Comparison of ENCODE assay signal across 9 cellular contexts in genomic region chr16:50627419-50627818, GRCh38. TPM values are rescaled to one million over a fixed set of nuclear protein-coding genes. Genes with fewer than 3 reads are reported as not detected.
A peak's percentile ranks its signal among the peaks of the same experiment; 100 is the strongest.
DNase-seq lines count a peak whose midpoint lies in the region; ATAC-seq and FAIRE-seq lines count a peak whose summit lies in the region.
"Had no signal": no experiment of that assay in that cellular context is flagged by ENCODE, and none has a peak within 500 bp of the region (broad histone marks: within the 10 kb centered on the region; RNA-seq: fewer than 3 reads in every experiment).

No MANE protein-coding gene starts in this region.

- FAIRE-seq in RCC 7860 (lab: Jason Lieb, UNC): no peak

- H3K36me3 Mint-ChIP-seq in activated naive CD8-positive, alpha-beta T cell treated with anti-CD3 and anti-CD28 coated beads, Interleukin-2, amount 50 U/mL, for 24 hours (ENCODE audit: low read depth): no peaks in the 10 kb centered on the region

- no peaks in the 10 kb centered on the region for H3K9me3 Mint-ChIP-seq in activated naive CD8-positive, alpha-beta T cell treated with anti-CD3 and anti-CD28 coated beads, Interleukin-2, amount 50 U/mL, for 24 hours
- H3K9me3 Mint-ChIP-seq in stimulated activated naive CD8-positive, alpha-beta T cell treated with anti-CD3 and anti-CD28 coated beads, Interleukin-15, amount 100 ng/mL, for 72 hours: no peaks in the 10 kb centered on the region

- ATAC-seq in activated naive CD8-positive, alpha-beta T cell treated with anti-CD3 and anti-CD28 coated beads, Interleukin-2, amount 50 U/mL, for 24 hours: peak; percentile 60
- ATAC-seq in left lobe of liver: peak; percentile 44
- ATAC-seq in stimulated activated naive CD8-positive, alpha-beta T cell treated with anti-CD3 and anti-CD28 coated beads, Interleukin-15, amount 100 ng/mL, for 72 hours: peak; percentile 77

- peak overlapping the region; percentile 43 for H3K27ac Mint-ChIP-seq in activated naive CD8-positive, alpha-beta T cell treated with anti-CD3 and anti-CD28 coated beads, Interleukin-2, amount 50 U/mL, for 24 hours
- H3K27ac Mint-ChIP-seq in stimulated activated naive CD8-positive, alpha-beta T cell treated with anti-CD3 and anti-CD28 coated beads, Interleukin-15, amount 100 ng/mL, for 72 hours: peak overlapping the region; percentile 86 to 88

- H3K4me1 Mint-ChIP-seq in activated naive CD8-positive, alpha-beta T cell treated with anti-CD3 and anti-CD28 coated beads, Interleukin-2, amount 50 U/mL, for 24 hours: peaks cover 25% of the 10 kb centered on the region
- peaks cover 52% of the 10 kb centered on the region for H3K4me1 Mint-ChIP-seq in stimulated activated naive CD8-positive, alpha-beta T cell treated with anti-CD3 and anti-CD28 coated beads, Interleukin-15, amount 100 ng/mL, for 72 hours

- no peak overlapping the region for H3K4me3 Mint-ChIP-seq in activated naive CD8-positive, alpha-beta T cell treated with anti-CD3 and anti-CD28 coated beads, Interleukin-2, amount 50 U/mL, for 24 hours
- H3K4me3 Mint-ChIP-seq in stimulated activated naive CD8-positive, alpha-beta T cell treated with anti-CD3 and anti-CD28 coated beads, Interleukin-15, amount 100 ng/mL, for 72 hours: peak overlapping the region; percentile 46 to 74

- H3K27me3 Mint-ChIP-seq in activated naive CD8-positive, alpha-beta T cell treated with anti-CD3 and anti-CD28 coated beads, Interleukin-2, amount 50 U/mL, for 24 hours: no peaks in the 10 kb centered on the region
- no peaks in the 10 kb centered on the region for H3K27me3 Mint-ChIP-seq in stimulated activated naive CD8-positive, alpha-beta T cell treated with anti-CD3 and anti-CD28 coated beads, Interleukin-15, amount 100 ng/mL, for 72 hours

- peak; percentile 42 for DNase-seq in ELR (ENCODE audit: low read depth)
- peak; percentile 23 for DNase-seq in NCI-H69 (lab: John Stamatoyannopoulos, UW)
- peak; percentile 46 for DNase-seq in activated naive CD8-positive, alpha-beta T cell treated with anti-CD3 and anti-CD28 coated beads, Interleukin-2, amount 50 U/mL, for 24 hours
- DNase-seq in left lobe of liver (ENCODE audit: low spot score): no peak
- peak; percentile 38 to 41 for DNase-seq in stimulated activated naive CD8-positive, alpha-beta T cell treated with anti-CD3 and anti-CD28 coated beads, Interleukin-15, amount 100 ng/mL, for 72 hours
- DNase-seq in SIG-M5 (lab: John Stamatoyannopoulos, UW): no peak
- DNase-seq in RCC 7860 (ENCODE audit: low spot score): no peak
- no peak for DNase-seq in SIG-M5 treated with dmso at 0.1 percent for 504 hours (lab: John Stamatoyannopoulos, UW; ENCODE audit: unreplicated experiment)

RNA-seq across cellular contexts. Expression of gene SNX20, which starts 53.7 kb away (rescaled TPM):
- total RNA-seq in left lobe of liver: 0.53 TPM
- total RNA-seq: HT1080 had no signal

Comparison
In these comparisons a context has a peak if more than half of its experiments do, and no peak if none do; other contexts are left out.
1. DNase-seq: peak in ELR (single experiment), NCI-H69 (single experiment), activated naive CD8-positive, alpha-beta T cell treated with anti-CD3 and anti-CD28 coated beads, Interleukin-2, amount 50 U/mL, for 24 hours (single experiment) and stimulated activated naive CD8-positive, alpha-beta T cell treated with anti-CD3 and anti-CD28 coated beads, Interleukin-15, amount 100 ng/mL, for 72 hours (2 of 2); none in left lobe of liver (single experiment), SIG-M5 (single experiment), RCC 7860 (single experiment) and SIG-M5 treated with dmso at 0.1 percent for 504 hours (single experiment).
2. Peak in every context shown above with its lines, with median percentiles within 50 percentile points of each other: ATAC-seq.